Comparison of ENCODE assay signal across 8 cellular contexts in the genomic region with DNA sequence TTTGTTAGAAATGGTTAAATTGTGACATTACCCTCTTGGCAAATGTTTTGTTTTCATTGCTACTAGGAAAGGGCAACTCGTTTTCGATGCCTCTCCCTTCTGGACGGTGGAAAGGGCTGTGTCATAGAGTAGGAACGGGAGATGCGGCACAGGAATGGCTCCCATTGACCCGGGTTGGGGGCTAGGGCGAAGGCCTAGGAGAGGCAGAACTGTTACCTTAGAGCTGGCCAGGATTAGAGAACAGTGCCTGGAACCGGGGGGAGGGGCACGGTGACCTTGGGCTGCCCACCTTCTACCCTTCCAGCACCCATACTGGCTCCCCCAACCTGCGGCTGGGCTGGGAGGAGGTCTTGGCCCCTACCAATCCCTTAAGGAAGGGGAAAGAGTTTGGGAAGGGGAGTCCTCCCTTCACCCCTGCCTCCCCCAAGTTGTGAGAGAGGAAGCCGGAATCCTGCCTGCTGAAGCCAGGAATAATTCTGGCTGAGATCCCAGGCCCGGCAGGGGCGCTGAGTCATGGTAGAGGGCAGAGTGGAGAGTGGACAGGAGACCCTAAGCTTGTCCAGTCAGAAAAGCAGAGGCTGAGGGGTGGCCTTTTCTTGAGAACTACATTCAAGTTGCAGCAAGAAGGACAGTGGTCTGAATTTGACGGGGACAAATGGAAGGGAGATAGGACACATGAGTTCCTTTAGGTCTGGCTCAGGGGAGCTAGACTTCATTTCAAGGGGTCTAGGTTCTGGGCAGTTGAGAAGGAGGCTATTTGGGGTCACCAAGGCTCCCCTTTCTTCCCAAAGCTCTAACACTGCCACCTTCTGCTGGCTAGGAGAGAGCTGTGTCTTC. TPM values are rescaled to one million over a fixed set of nuclear protein-coding genes. Genes with fewer than 3 reads are reported as not detected.
DNase-seq lines count a peak whose midpoint lies in the region; ATAC-seq and TF ChIP-seq lines count a peak whose summit lies in the region.

No MANE protein-coding gene starts in this region.

- H3K9ac ChIP-seq in neuronal stem cell (ENCODE audit: low read depth, low read length, poor library complexity): no peak overlapping the region

- H4K8ac ChIP-seq in neuronal stem cell (ENCODE audit: low read depth, low read length): no peak overlapping the region

- H3K27ac Mint-ChIP-seq in activated T-cell treated with anti-CD3 and anti-CD28 coated beads, Interleukin-2, amount 50 U/mL, for 72 hours: peak overlapping the region; percentile 56
- peak overlapping the region; percentile 98 for H3K27ac Mint-ChIP-seq in T-helper 17 cell

- H3K9me3 Mint-ChIP-seq in activated T-cell treated with anti-CD3 and anti-CD28 coated beads, Interleukin-2, amount 50 U/mL, for 72 hours: no peaks in the 10 kb centered on the region

- H3K4me2 ChIP-seq in neuronal stem cell (ENCODE audit: insufficient read depth, low read length, poor library complexity, severe bottlenecking): no peak overlapping the region

- H3K23ac ChIP-seq in neuronal stem cell (ENCODE audit: low read depth, low read length, poor library complexity): no peak overlapping the region

- no peaks in the 10 kb centered on the region for H3K27me3 ChIP-seq in neuronal stem cell (ENCODE audit: control insufficient read depth in 3 of 3, insufficient read depth in 3 of 3, low read depth in 1 of 3, low read length in 3 of 3)

- H3K4ac ChIP-seq in neuronal stem cell (ENCODE audit: low read length): no peak overlapping the region

- no peak overlapping the region for H3K14ac ChIP-seq in neuronal stem cell (ENCODE audit: low read length)

- H3K18ac ChIP-seq in neuronal stem cell (ENCODE audit: low read length): peak overlapping the region; percentile 11

- peaks cover 88% of the 10 kb centered on the region for H3K4me1 Mint-ChIP-seq in activated T-cell treated with anti-CD3 and anti-CD28 coated beads, Interleukin-2, amount 50 U/mL, for 72 hours (ENCODE audit: low read depth)
- peaks cover 64% of the 10 kb centered on the region for H3K4me1 Mint-ChIP-seq in T-helper 17 cell

- H3K27me3 Mint-ChIP-seq in activated T-cell treated with anti-CD3 and anti-CD28 coated beads, Interleukin-2, amount 50 U/mL, for 72 hours (ENCODE audit: low read depth): peaks cover 15% of the 10 kb centered on the region
- no peaks in the 10 kb centered on the region for H3K27me3 Mint-ChIP-seq in T-helper 17 cell

- no peak for DNase-seq in activated T-cell treated with anti-CD3 and anti-CD28 coated beads, Interleukin-2, amount 50 U/mL, for 72 hours
- no peak for DNase-seq in activated T-cell treated with anti-CD3 and anti-CD28 coated beads, Interleukin-2, amount 50 U/mL, for 1 hour
- DNase-seq in T-helper 17 cell: no peak
- DNase-seq in fibroblast of pulmonary artery (ENCODE audit: low read depth): peak; percentile 92
- no peak for DNase-seq in neuronal stem cell (ENCODE audit: low spot score)
- DNase-seq in RPMI8226: no peak

- TF ChIP-seq CTCF in fibroblast of pulmonary artery (IDR thresholded peaks at IDR 0.05; ENCODE audit: low read length, missing control alignments): no peak

- H3K4me3 Mint-ChIP-seq in activated T-cell treated with anti-CD3 and anti-CD28 coated beads, Interleukin-2, amount 50 U/mL, for 72 hours: peak overlapping the region; percentile 71 to 78
- peak overlapping the region; percentile 77 for H3K4me3 Mint-ChIP-seq in T-helper 17 cell

- H3K36me3 ChIP-seq in neuronal stem cell (replicated peaks in 1 of 2; ENCODE audit: control insufficient read depth in 2 of 2, insufficient read depth in 2 of 2, low read length in 2 of 2): peaks cover 7 to 44% of the 10 kb centered on the region in 2 donors

- peaks cover 3 to 7% of the 10 kb centered on the region in 2 donors for H3K36me3 Mint-ChIP-seq in activated T-cell treated with anti-CD3 and anti-CD28 coated beads, Interleukin-2, amount 50 U/mL, for 72 hours (ENCODE audit: insufficient read depth in 2 of 2)
- peaks cover 3% of the 10 kb centered on the region for H3K36me3 Mint-ChIP-seq in T-helper 17 cell (ENCODE audit: low read depth)

- no peak overlapping the region for H2AFZ ChIP-seq in neuronal stem cell (ENCODE audit: low read length)

- H2AK5ac ChIP-seq in neuronal stem cell (ENCODE audit: low read depth, low read length): peak overlapping the region; percentile 35

- H3K79me1 ChIP-seq in neuronal stem cell (ENCODE audit: low read depth, low read length): peaks cover 7% of the 10 kb centered on the region

- H2BK12ac ChIP-seq in neuronal stem cell (ENCODE audit: low read length): no peak overlapping the region

- no peak overlapping the region for H2BK15ac ChIP-seq in neuronal stem cell (ENCODE audit: low read length)

- peak overlapping the region; percentile 2 for H3K27ac ChIP-seq in neuronal stem cell (replicated peaks; ENCODE audit: low read length)

- no peak for ATAC-seq in activated T-cell treated with anti-CD3 and anti-CD28 coated beads, Interleukin-2, amount 50 U/mL, for 72 hours (replicated peaks in 1 of 2)
- ATAC-seq in T-helper 17 cell: no peak
- no peak for ATAC-seq in GM21515 (IDR thresholded peaks at IDR 0.05; ENCODE audit: unreplicated experiment)
- no peak for ATAC-seq in GM19023 (IDR thresholded peaks at IDR 0.05; ENCODE audit: unreplicated experiment)

- H3K4me3 ChIP-seq in fibroblast of pulmonary artery (replicated peaks; ENCODE audit: low read depth, low read length) (peak overlapping the region; percentile 41), neuronal stem cell (ENCODE audit: low read length in 2 of 2) (no peak overlapping the region)

- H4K91ac ChIP-seq in neuronal stem cell (ENCODE audit: low read depth, low read length, poor library complexity): no peak overlapping the region

- WGBS in neuronal stem cell (ENCODE audit: extremely low coverage in 2 of 2, insufficient read length in 2 of 2, insufficient replicate concordance in 1 of 2), 2 donors: no CpG with 5 or more reads among the region's 14 CpGs

- no peaks in the 10 kb centered on the region for H3K9me3 ChIP-seq in T-helper 17 cell (ENCODE audit: control insufficient read depth, low read length, poor library complexity, severe bottlenecking)
- H3K9me3 ChIP-seq in neuronal stem cell (replicated peaks in 1 of 2; ENCODE audit: control insufficient read depth in 2 of 2, insufficient read depth in 1 of 2, low read depth in 1 of 2, low read length in 2 of 2): peaks cover 0 to 2% of the 10 kb centered on the region in 2 donors

- peaks cover 24 to 36% of the 10 kb centered on the region in 2 donors for H3K4me1 ChIP-seq in neuronal stem cell (ENCODE audit: control insufficient read depth in 2 of 2, insufficient read depth in 1 of 2, low read depth in 1 of 2, low read length in 2 of 2)

- H2BK120ac ChIP-seq in neuronal stem cell (ENCODE audit: low read depth, low read length): no peak overlapping the region

- H2BK5ac ChIP-seq in neuronal stem cell (ENCODE audit: low read length): no peak overlapping the region

RNA-seq across cellular contexts. Expression of a gene that starts 8.2 kb away (rescaled TPM):
- total RNA-seq in activated T-cell treated with anti-CD3 and anti-CD28 coated beads, Interleukin-2, amount 50 U/mL, for 72 hours: 100 to 1,000 TPM; 125 to 159 TPM
- total RNA-seq in T-helper 17 cell: 1,000 to 10,000 TPM in 1 of 2 donors, 100 to 1,000 TPM in 1; 919 to 1,908 TPM
- polyA plus RNA-seq in neuronal stem cell (2013, experiment 1 of 2): 28.6 TPM
- polyA plus RNA-seq in neuronal stem cell (2013, experiment 2 of 2): 29.9 TPM

RNA-seq across cellular contexts. Expression of a gene that starts 30.6 kb away (rescaled TPM):
- total RNA-seq in activated T-cell treated with anti-CD3 and anti-CD28 coated beads, Interleukin-2, amount 50 U/mL, for 72 hours: 10 to 100 TPM; 63.7 to 80.3 TPM
- 10 to 100 TPM; 21.7 to 58.1 TPM for total RNA-seq in T-helper 17 cell
- 4.4 TPM for polyA plus RNA-seq in neuronal stem cell (2013, experiment 1 of 2)
- 4.5 TPM for polyA plus RNA-seq in neuronal stem cell (2013, experiment 2 of 2)

RNA-seq across cellular contexts. Expression of a gene that starts 40.5 kb away (rescaled TPM):
- total RNA-seq in activated T-cell treated with anti-CD3 and anti-CD28 coated beads, Interleukin-2, amount 50 U/mL, for 72 hours: under 1 TPM; 0.31 to 0.97 TPM
- total RNA-seq in T-helper 17 cell: not detected
- polyA plus RNA-seq in neuronal stem cell (2013, experiment 1 of 2): 72.9 TPM
- polyA plus RNA-seq in neuronal stem cell (2013, experiment 2 of 2): 75.1 TPM

Comparison
In these comparisons a context has a peak if more than half of its experiments do, and no peak if none do; other contexts are left out.
1. RNA of a gene that starts 8.2 kb away (total RNA-seq): 919 to 1,908 TPM in T-helper 17 cell; 125 to 159 TPM in activated T-cell treated with anti-CD3 and anti-CD28 coated beads, Interleukin-2, amount 50 U/mL, for 72 hours; every median in the first group is over 4 times any median in the second.